Comparison of ENCODE assay signal across 8 cellular contexts in genomic region chr1:225651376-225651871, GRCh38. TPM values are rescaled to one million over a fixed set of nuclear protein-coding genes. Genes with fewer than 3 reads are reported as not detected.
A peak's percentile ranks its signal among the peaks of the same experiment; 100 is the strongest.
DNase-seq lines count a peak whose midpoint lies in the region; ATAC-seq and TF ChIP-seq lines count a peak whose summit lies in the region.

No MANE protein-coding gene starts in this region.

- H3K36me3 Mint-ChIP-seq in HFFc6 (ENCODE audit: low read depth) = peaks cover 15% of the 10 kb centered on the region

- peak overlapping the region; percentile 57 for H2BK5ac ChIP-seq in mesenchymal stem cell (ENCODE audit: low read depth, low read length, poor library complexity, severe bottlenecking)

- peak overlapping the region; percentile 81 for H3K27ac ChIP-seq in brain microvascular endothelial cell
- H3K27ac ChIP-seq in mesenchymal stem cell (ENCODE audit: low read length, poor library complexity, severe bottlenecking) = peak overlapping the region; percentile 80

- peaks cover 63% of the 10 kb centered on the region for H3K4me1 Mint-ChIP-seq in HFFc6 (ENCODE audit: low read depth)

- H3K27me3 ChIP-seq in brain microvascular endothelial cell (replicated peaks) (no peaks in the 10 kb centered on the region), mesenchymal stem cell (ENCODE audit: control insufficient read depth in 1 of 2, insufficient read depth in 1 of 2, low read length in 2 of 2) (no peaks in the 10 kb centered on the region)

- H3K23ac ChIP-seq in mesenchymal stem cell (ENCODE audit: low read length in 2 of 2) = no peak overlapping the region

- no peak overlapping the region for H3K14ac ChIP-seq in mesenchymal stem cell (ENCODE audit: low read length in 2 of 2)

- no peak overlapping the region for H4K8ac ChIP-seq in mesenchymal stem cell (ENCODE audit: low read length)

- H3K4me3 Mint-ChIP-seq in HFFc6 = peak overlapping the region; percentile 98

- H2AFZ ChIP-seq in mesenchymal stem cell (ENCODE audit: low read depth, low read length) = no peak overlapping the region

- H3K9ac ChIP-seq in mesenchymal stem cell (ENCODE audit: low read length) = peak overlapping the region; percentile 97

- H3K4ac ChIP-seq in mesenchymal stem cell (ENCODE audit: low read depth in 1 of 2, low read length in 2 of 2) = no peak overlapping the region

- no peak overlapping the region for H4K91ac ChIP-seq in mesenchymal stem cell (ENCODE audit: low read length)

- H2BK120ac ChIP-seq in mesenchymal stem cell (ENCODE audit: low read depth, low read length) = no peak overlapping the region

- H2BK15ac ChIP-seq in mesenchymal stem cell (ENCODE audit: low read depth, poor library complexity, severe bottlenecking) = no peak overlapping the region

- H2AK5ac ChIP-seq in mesenchymal stem cell (ENCODE audit: low read length, severe bottlenecking) = no peak overlapping the region

- H3K18ac ChIP-seq in mesenchymal stem cell (ENCODE audit: low read depth in 1 of 2, low read length in 2 of 2) = no peak overlapping the region

- WGBS in mesenchymal stem cell = 0% methylated on average over 3 of the region's 8 CpGs

- H3K79me1 ChIP-seq in mesenchymal stem cell (replicated peaks; ENCODE audit: low read length, poor library complexity, severe bottlenecking) = no peaks in the 10 kb centered on the region

- H3K27me3 Mint-ChIP-seq in HFFc6 (ENCODE audit: insufficient read depth) = no peaks in the 10 kb centered on the region; the same call in 1 of the 2 replicates

- no peaks in the 10 kb centered on the region for H3K9me3 Mint-ChIP-seq in HFFc6

- H2BK12ac ChIP-seq in mesenchymal stem cell (ENCODE audit: low read length in 2 of 2) = no peak overlapping the region

- ATAC-seq in GM19467 (IDR thresholded peaks at IDR 0.05; ENCODE audit: unreplicated experiment) (no peak), HG03354 (IDR thresholded peaks at IDR 0.05; ENCODE audit: poor library complexity, severe bottlenecking, unreplicated experiment) (no peak)

- H3K9me3 ChIP-seq in mesenchymal stem cell (ENCODE audit: control insufficient read depth, low read length) = no peaks in the 10 kb centered on the region

- no peak for DNase-seq in AG09309 (ENCODE audit: low read depth)
- DNase-seq in HFFc6 = peak; percentile 6
- DNase-seq in brain microvascular endothelial cell = no peak
- peak; percentile 76 for DNase-seq in mesenchymal stem cell
- DNase-seq in NCI-H146 (lab: John Stamatoyannopoulos, UW) = no peak
- no peak for DNase-seq in NCI-H1436 (lab: John Stamatoyannopoulos, UW)

- H3K4me3 ChIP-seq in AG09309 (ENCODE audit: control insufficient read depth, low read depth, low read length) = peak overlapping the region; percentile 95
- peak overlapping the region; percentile 83 for H3K4me3 ChIP-seq in brain microvascular endothelial cell (ENCODE audit: low read depth, low read length)
- H3K4me3 ChIP-seq in mesenchymal stem cell (ENCODE audit: insufficient read depth in 1 of 2, low read depth in 1 of 2, low read length in 2 of 2) = peak overlapping the region in 1 of 2 experiments; percentile 95

- TF ChIP-seq CTCF in AG09309 (IDR thresholded peaks at IDR 0.05; ENCODE audit: control insufficient read depth, insufficient read depth, low read depth, low read length, missing control alignments) (no peak), HFFc6 (IDR thresholded peaks at IDR 0.05) (no peak), brain microvascular endothelial cell (IDR thresholded peaks at IDR 0.05; ENCODE audit: low read depth, low read length, missing control alignments) (no peak)

- peaks cover 4% of the 10 kb centered on the region for H3K4me1 ChIP-seq in mesenchymal stem cell (ENCODE audit: control insufficient read depth, insufficient read depth, low read depth, low read length)

- in situ Hi-C loops in brain microvascular endothelial cell (cut with HindIII; ENCODE audit: low pct_ligation_motif_present, low sequenced_read_pairs) = no loop called here

- H3K4me2 ChIP-seq in mesenchymal stem cell (ENCODE audit: low read length, poor library complexity, severe bottlenecking) = peak overlapping the region; percentile 81

- H3K36me3 ChIP-seq in brain microvascular endothelial cell (replicated peaks) (no peaks in the 10 kb centered on the region), mesenchymal stem cell (ENCODE audit: control insufficient read depth in 1 of 2, insufficient read depth in 2 of 2, low read depth in 1 of 2, low read length in 2 of 2) (no peaks in the 10 kb centered on the region)

- H3K27ac Mint-ChIP-seq in HFFc6 = peak overlapping the region; percentile 89

RNA-seq across cellular contexts. Expression of gene ENAH, which starts 1.5 kb away (rescaled TPM):
- 100 to 1,000 TPM; 133 to 171 (median 139) TPM for total RNA-seq in HFFc6 (2021; fragmentation: NEBNext Ultra II Directional; extraction: Animal tissue kit (Norgen Biotek cat#: 25700))
- polyA plus RNA-seq in mesenchymal stem cell (2013, experiment 1 of 2) = 78.1 TPM
- polyA plus RNA-seq in mesenchymal stem cell (2013, experiment 2 of 2) = 80.9 TPM

Comparison
In these comparisons a context has a peak if more than half of its experiments do, and no peak if none do; other contexts are left out.
1. DNase-seq: peak in HFFc6 (single experiment) and mesenchymal stem cell (single experiment); none in AG09309 (single experiment), brain microvascular endothelial cell (single experiment), NCI-H146 (single experiment) and NCI-H1436 (single experiment).